Comparison of ENCODE assay signal across 8 cellular contexts in the genomic region with DNA sequence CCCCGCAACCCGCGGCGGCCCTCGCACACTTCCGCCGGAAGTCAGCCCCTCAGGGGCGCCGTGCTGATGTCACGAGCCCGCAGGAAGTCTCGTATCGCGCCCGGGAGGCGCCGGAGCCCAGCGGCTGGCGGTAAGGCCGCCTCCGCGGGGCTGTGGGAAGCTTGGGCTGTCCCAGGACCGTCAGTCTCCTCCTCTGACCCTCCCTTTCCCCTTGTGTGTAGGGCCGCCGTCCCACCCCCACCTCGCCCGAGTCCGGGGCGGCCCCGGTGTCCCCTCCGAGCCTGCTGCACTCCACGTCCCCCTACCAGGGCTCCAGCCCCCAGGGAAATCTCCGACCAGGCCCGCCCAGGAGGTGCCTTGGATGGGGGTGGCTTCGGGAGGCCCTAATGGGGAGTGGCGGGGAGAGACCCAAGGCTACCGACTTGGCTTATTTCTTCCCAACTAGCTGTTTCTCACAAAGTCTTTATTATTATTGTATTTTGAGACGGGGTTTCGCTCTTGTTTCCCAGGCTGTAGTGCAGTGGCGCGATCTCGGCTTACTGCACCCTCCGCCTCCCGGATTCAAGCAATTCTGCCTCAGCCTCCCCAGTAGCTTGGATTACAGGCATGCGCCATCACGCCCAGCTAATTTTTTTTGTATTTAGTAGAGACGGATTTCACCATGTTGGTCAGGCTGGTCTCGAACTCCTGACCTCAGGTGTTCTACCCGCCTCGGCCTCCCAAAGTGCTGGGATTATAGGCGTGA. TPM values are rescaled to one million over a fixed set of nuclear protein-coding genes. Genes with fewer than 3 reads are reported as not detected.
DNase-seq lines count a peak whose midpoint lies in the region; ATAC-seq, FAIRE-seq and TF ChIP-seq lines count a peak whose summit lies in the region.

Gene ZDHHC4 (plus strand): TSS at position 86 of the 745 bp plus-strand sequence. CDS start 3,108 bp downstream, outside the sequence.

- DNase-seq in AG08396 (ENCODE audit: low spot score) (peak; percentile 97), NCI-H345 (lab: John Stamatoyannopoulos, UW) (peak; percentile 91), caudate nucleus (lab: John Stamatoyannopoulos, UW) (peak in 59 of 61 donors; percentile 27 to 92 (median 74)), keratinocyte (ENCODE audit: low read depth, low spot score) (no peak)
- DNase-seq in activated CD4-positive, CD25-positive, alpha-beta regulatory T cell (lab: John Stamatoyannopoulos, UW): peak; percentile 66 to 79 (median 72)
- DNase-seq in stimulated activated CD4-positive, alpha-beta T cell treated with anti-CD3 and anti-CD28 coated beads, Interleukin-12 subunit alpha, Interleukin-12 subunit beta, amount 100 ng/mL, for 48 hours (ENCODE audit: low read depth in 2 of 3, low spot score in 1 of 3): peak; percentile 76 to 88 (median 80)

- H3K4me2 ChIP-seq in keratinocyte (ENCODE audit: control insufficient read depth, extremely low read depth, insufficient read depth, low read depth, low read length): peak within 1 kb of the TSS; percentile 64

- in situ Hi-C loops in GM18951 (cut with MboI; ENCODE audit: low sequenced_read_pairs, unreplicated experiment): no loop called here

- no peaks in the 10 kb centered on the region for H3K9me3 ChIP-seq in keratinocyte (ENCODE audit: control insufficient read depth, low read depth, low read length)

- dilution Hi-C loops in keratinocyte (cut with MboI; ENCODE audit: extremely low pct_ligation_motif_present, low sequenced_read_pairs): no loop called here

- H3K4me1 ChIP-seq in keratinocyte (ENCODE audit: control insufficient read depth, extremely low read depth, insufficient read depth, low read length): no peaks in the 10 kb centered on the region

- TF ChIP-seq POLR2A in GM18951 (IDR thresholded peaks at IDR 0.05; ENCODE audit: extremely low read depth, insufficient read depth, insufficient read length): peak; percentile 98

- peak within 1 kb of the TSS; percentile 87 for H2AFZ ChIP-seq in keratinocyte (ENCODE audit: control insufficient read depth, low read length)

- peak within 1 kb of the TSS; percentile 59 to 76 (median 73) for H3K4me3 ChIP-seq in keratinocyte (ENCODE audit: control insufficient read depth in 2 of 3, extremely low read depth in 1 of 3, insufficient read depth in 2 of 3, low read depth in 1 of 3, low read length in 3 of 3)

- no peaks in the 10 kb centered on the region for H3K9me1 ChIP-seq in keratinocyte (ENCODE audit: control insufficient read depth, extremely low read depth, insufficient read depth, low read length)

- H3K27me3 ChIP-seq in keratinocyte (ENCODE audit: control insufficient read depth, extremely low read depth, insufficient read depth, low read length): no peaks in the 10 kb centered on the region

- peaks cover 2 to 4% of the 10 kb centered on the region in 2 experiments for H3K36me3 ChIP-seq in keratinocyte (ENCODE audit: control insufficient read depth in 2 of 2, extremely low read depth in 1 of 2, insufficient read depth in 2 of 2, low read length in 2 of 2)

- TF ChIP-seq CTCF in keratinocyte (optimal IDR thresholded peaks at IDR 0.05 in 1 of 3, IDR thresholded peaks at IDR 0.05 in 1 of 3, conservative IDR thresholded peaks at IDR 0.05 in 1 of 3; ENCODE audit: extremely low read depth in 1 of 3, insufficient read depth in 2 of 3, low read length in 3 of 3): no peak

- ATAC-seq in HG03175 (IDR thresholded peaks at IDR 0.05; ENCODE audit: unreplicated experiment): peak; percentile 96

- peak within 1 kb of the TSS; percentile 94 for H3K27ac ChIP-seq in caudate nucleus (ENCODE audit: low read depth, low read length)
- peak within 1 kb of the TSS; percentile 71 for H3K27ac ChIP-seq in keratinocyte (ENCODE audit: control insufficient read depth, insufficient read depth, low read length)

- H3K79me2 ChIP-seq in keratinocyte (ENCODE audit: control insufficient read depth, insufficient read depth, low read length): no peaks in the 10 kb centered on the region

- H4K20me1 ChIP-seq in keratinocyte (ENCODE audit: control insufficient read depth, extremely low read depth, insufficient read depth, low read length): no peaks in the 10 kb centered on the region

- FAIRE-seq in keratinocyte (lab: Jason Lieb, UNC): no peak

- peak within 1 kb of the TSS; percentile 79 for H3K9ac ChIP-seq in keratinocyte (ENCODE audit: control insufficient read depth, extremely low read depth, insufficient read depth, low read length)

RNA-seq across cellular contexts. Expression of gene ZDHHC4, which starts in this region (rescaled TPM):
- 50.7 to 66.1 TPM (median 60.6 TPM) in 3 replicates for polyA plus RNA-seq in keratinocyte
- 6.8 TPM for polyA plus RNA-seq in keratinocyte (2011; ENCODE audit: low read depth)
- 64.5 and 69.8 TPM in 2 replicates for polyA plus RNA-seq in keratinocyte (2011; cell fraction: cytosol; rRNA removed)
- polyA plus RNA-seq in keratinocyte (2011; cell fraction: nucleus; rRNA removed): 42.1 and 42.5 TPM in 2 replicates
- polyA plus RNA-seq in keratinocyte (2012; ENCODE audit: low replicate concordance): 26.7 and 31.7 TPM in 2 replicates
- 66.5 to 118 TPM (median 95.0 TPM) in 3 replicates for polyA minus RNA-seq in keratinocyte
- 44.7 TPM for polyA minus RNA-seq in keratinocyte (2011; cell fraction: cytosol; rRNA and poly(A)+ RNA removed)
- 10.3 and 20.0 TPM in 2 replicates for polyA minus RNA-seq in keratinocyte (2011; cell fraction: nucleus; rRNA and poly(A)+ RNA removed)
